1 cellular context compared by ENCODE assay signal in the genomic region with DNA sequence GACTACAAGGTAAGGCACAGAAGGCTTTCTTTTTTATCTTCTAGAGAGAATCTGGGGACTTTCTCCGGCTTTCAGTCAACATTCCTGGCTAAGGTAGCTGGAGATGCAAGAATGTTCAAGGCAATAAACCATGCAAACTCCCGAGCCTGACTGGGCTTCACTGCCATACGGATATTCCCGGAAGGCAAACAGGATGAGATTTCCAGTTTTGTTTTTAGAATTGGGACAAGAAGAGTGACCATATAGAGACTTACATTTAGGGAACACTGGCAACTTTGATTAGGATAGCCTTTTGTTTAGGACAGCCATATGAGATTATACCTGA.
TF ChIP-seq lines count a peak whose summit lies in the region.

No MANE protein-coding gene starts in this region.

TF ChIP-seq in HepG2, 621 proteins besides CTCF, POLR2A, EP300 and RAD21 (continued from another document):
- TF ChIP-seq, protein P1, sequence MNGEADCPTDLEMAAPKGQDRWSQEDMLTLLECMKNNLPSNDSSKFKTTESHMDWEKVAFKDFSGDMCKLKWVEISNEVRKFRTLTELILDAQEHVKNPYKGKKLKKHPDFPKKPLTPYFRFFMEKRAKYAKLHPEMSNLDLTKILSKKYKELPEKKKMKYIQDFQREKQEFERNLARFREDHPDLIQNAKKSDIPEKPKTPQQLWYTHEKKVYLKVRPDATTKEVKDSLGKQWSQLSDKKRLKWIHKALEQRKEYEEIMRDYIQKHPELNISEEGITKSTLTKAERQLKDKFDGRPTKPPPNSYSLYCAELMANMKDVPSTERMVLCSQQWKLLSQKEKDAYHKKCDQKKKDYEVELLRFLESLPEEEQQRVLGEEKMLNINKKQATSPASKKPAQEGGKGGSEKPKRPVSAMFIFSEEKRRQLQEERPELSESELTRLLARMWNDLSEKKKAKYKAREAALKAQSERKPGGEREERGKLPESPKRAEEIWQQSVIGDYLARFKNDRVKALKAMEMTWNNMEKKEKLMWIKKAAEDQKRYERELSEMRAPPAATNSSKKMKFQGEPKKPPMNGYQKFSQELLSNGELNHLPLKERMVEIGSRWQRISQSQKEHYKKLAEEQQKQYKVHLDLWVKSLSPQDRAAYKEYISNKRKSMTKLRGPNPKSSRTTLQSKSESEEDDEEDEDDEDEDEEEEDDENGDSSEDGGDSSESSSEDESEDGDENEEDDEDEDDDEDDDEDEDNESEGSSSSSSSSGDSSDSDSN (CRISPR knock-in tag; IDR thresholded peaks at IDR 0.05): no peak
- TF ChIP-seq ZKSCAN1 (IDR thresholded peaks at IDR 0.05; ENCODE audit: low read length) (no peak), ARID2 (CRISPR knock-in tag; IDR thresholded peaks at IDR 0.05; ENCODE audit: borderline replicate concordance) (no peak), ELF1 (CRISPR knock-in tag; IDR thresholded peaks at IDR 0.05) (no peak), ATM (IDR thresholded peaks at IDR 0.05; ENCODE audit: borderline replicate concordance) (no peak)
- TF ChIP-seq, protein P2, sequence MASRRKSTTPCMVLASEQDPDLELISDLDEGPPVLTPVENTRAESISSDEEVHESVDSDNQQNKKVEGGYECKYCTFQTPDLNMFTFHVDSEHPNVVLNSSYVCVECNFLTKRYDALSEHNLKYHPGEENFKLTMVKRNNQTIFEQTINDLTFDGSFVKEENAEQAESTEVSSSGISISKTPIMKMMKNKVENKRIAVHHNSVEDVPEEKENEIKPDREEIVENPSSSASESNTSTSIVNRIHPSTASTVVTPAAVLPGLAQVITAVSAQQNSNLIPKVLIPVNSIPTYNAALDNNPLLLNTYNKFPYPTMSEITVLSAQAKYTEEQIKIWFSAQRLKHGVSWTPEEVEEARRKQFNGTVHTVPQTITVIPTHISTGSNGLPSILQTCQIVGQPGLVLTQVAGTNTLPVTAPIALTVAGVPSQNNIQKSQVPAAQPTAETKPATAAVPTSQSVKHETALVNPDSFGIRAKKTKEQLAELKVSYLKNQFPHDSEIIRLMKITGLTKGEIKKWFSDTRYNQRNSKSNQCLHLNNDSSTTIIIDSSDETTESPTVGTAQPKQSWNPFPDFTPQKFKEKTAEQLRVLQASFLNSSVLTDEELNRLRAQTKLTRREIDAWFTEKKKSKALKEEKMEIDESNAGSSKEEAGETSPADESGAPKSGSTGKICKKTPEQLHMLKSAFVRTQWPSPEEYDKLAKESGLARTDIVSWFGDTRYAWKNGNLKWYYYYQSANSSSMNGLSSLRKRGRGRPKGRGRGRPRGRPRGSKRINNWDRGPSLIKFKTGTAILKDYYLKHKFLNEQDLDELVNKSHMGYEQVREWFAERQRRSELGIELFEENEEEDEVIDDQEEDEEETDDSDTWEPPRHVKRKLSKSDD (CRISPR knock-in tag; IDR thresholded peaks at IDR 0.05; ENCODE audit: low read depth): no peak
